Comparison of ENCODE assay signal across 8 cellular contexts in genomic region chr3:17894434-17895060, GRCh38.
DNase-seq lines count a peak whose midpoint lies in the region; ATAC-seq and TF ChIP-seq lines count a peak whose summit lies in the region.

No MANE protein-coding gene starts in this region.

- peaks cover 0 to 7% (median 2%) of the 10 kb centered on the region in 7 donors for H3K9me3 Mint-ChIP-seq in CD14-positive monocyte

- H3K4me3 ChIP-seq in fibroblast of villous mesenchyme (ENCODE audit: low read depth, low read length) (no peak overlapping the region), aorta (ENCODE audit: low read length in 2 of 2) (no peak overlapping the region)

- H3K36me3 Mint-ChIP-seq in CD14-positive monocyte, result no peaks in the 10 kb centered on the region

- no peaks in the 10 kb centered on the region for H3K27me3 ChIP-seq in aorta (ENCODE audit: control insufficient read depth in 1 of 2, insufficient read depth in 2 of 2, low read length in 1 of 2)

- no peaks in the 10 kb centered on the region for H3K36me3 ChIP-seq in aorta (ENCODE audit: control insufficient read depth in 1 of 2, insufficient read depth in 2 of 2, low read length in 1 of 2)

- no peak overlapping the region for H3K27ac Mint-ChIP-seq in CD14-positive monocyte

- no peaks in the 10 kb centered on the region for H3K4me1 ChIP-seq in aorta (ENCODE audit: control insufficient read depth in 1 of 2, insufficient read depth in 2 of 2, low read length in 2 of 2)

- no peak overlapping the region for H3K4me3 Mint-ChIP-seq in CD14-positive monocyte

- H3K27me3 Mint-ChIP-seq in CD14-positive monocyte (ENCODE audit: low read depth in 3 of 3), result peaks cover 0 to 2% (median 0%) of the 10 kb centered on the region in 3 donors

- intact Hi-C loops in CD14-positive monocyte (cut with micrococcal nuclease), result loop anchor here in 1 of 2 donors (10.0 kb wide), 1 partner anchor 490 kb away; no protein-coding TSS in a partner anchor
- intact Hi-C loops in aorta (cut with DNase I), result no loop called here

- no peak for DNase-seq in CD14-positive monocyte (ENCODE audit: low spot score)
- DNase-seq in KG1 (lab: John Stamatoyannopoulos, UW), result peak; percentile 40
- peak; percentile 49 for DNase-seq in fibroblast of villous mesenchyme (ENCODE audit: low read depth)
- peak; percentile 5 to 22 for DNase-seq in stimulated activated CD4-positive, alpha-beta T cell treated with anti-CD3 and anti-CD28 coated beads, Interleukin-4, amount 100 ng/mL, for 4 hours
- no peak for DNase-seq in aorta
- DNase-seq in activated CD4-positive, CD25-positive, alpha-beta regulatory T cell (lab: John Stamatoyannopoulos, UW), result no peak

- H3K4me1 Mint-ChIP-seq in CD14-positive monocyte, result no peaks in the 10 kb centered on the region

- peak; percentile 33 for TF ChIP-seq CTCF in CD14-positive monocyte (IDR thresholded peaks at IDR 0.05)
- peak; percentile 42 for TF ChIP-seq CTCF in VCaP (conservative IDR thresholded peaks at IDR 0.05)
- peak; percentile 55 for TF ChIP-seq CTCF in fibroblast of villous mesenchyme (IDR thresholded peaks at IDR 0.05; ENCODE audit: insufficient read depth, low read depth, low read length)

- peaks cover 6% of the 10 kb centered on the region for H3K9me3 ChIP-seq in aorta (ENCODE audit: control insufficient read depth, low read length)

- ATAC-seq in GM19025 (IDR thresholded peaks at IDR 0.05; ENCODE audit: low read depth, unreplicated experiment), result peak; percentile 53
- no peak for ATAC-seq in aorta (ENCODE audit: low FRiP score)

- no peak overlapping the region for H3K27ac ChIP-seq in VCaP
- H3K27ac ChIP-seq in aorta (ENCODE audit: low read depth in 1 of 2, low read length in 2 of 2), result no peak overlapping the region

- 6 to 15% methylated on average over 1 of the region's 1 CpG for WGBS in aorta, 2 donors

Comparison
In these comparisons a context has a peak if more than half of its experiments do, and no peak if none do; other contexts are left out.
1. DNase-seq: peak in KG1 (single experiment), fibroblast of villous mesenchyme (single experiment) and stimulated activated CD4-positive, alpha-beta T cell treated with anti-CD3 and anti-CD28 coated beads, Interleukin-4, amount 100 ng/mL, for 4 hours (2 of 2); none in CD14-positive monocyte (single experiment), aorta (0 of 2) and activated CD4-positive, CD25-positive, alpha-beta regulatory T cell (0 of 4).
2. Peak in every context shown above with its lines, with median percentiles within 50 percentile points of each other: CTCF ChIP-seq.